10 cellular contexts compared by ENCODE assay signal in genomic region chr4:43754566-43754965, GRCh38.
DNase-seq lines count a peak whose midpoint lies in the region; ATAC-seq lines count a peak whose summit lies in the region.
"Had no signal": no experiment of that assay in that cellular context is flagged by ENCODE, and none has a peak within 500 bp of the region (broad histone marks: within the 10 kb centered on the region; RNA-seq: fewer than 3 reads in every experiment).

No MANE protein-coding gene starts in this region.

- no peak for ATAC-seq in GM21367 (IDR thresholded peaks at IDR 0.05; ENCODE audit: unreplicated experiment)

- peak; percentile 30 for DNase-seq in NCI-H1694 treated with DMSO at 0.1 percent for 48 hours (lab: John Stamatoyannopoulos, UW)
- DNase-seq in cerebellar nuclear complex (lab: John Stamatoyannopoulos, UW): peak; percentile 18 to 21
- peak; percentile 66 for DNase-seq in left kidney (ENCODE audit: low read depth, low spot score)
- DNase-seq in ecto neural progenitor cell (ENCODE audit: low spot score): no peak
- no peak for DNase-seq in LoVo (ENCODE audit: low spot score)
- DNase-seq: AML-193; Caco-2; CD4-positive, alpha-beta T cell; GDM1 had no signal

Comparison
In these comparisons a context has a peak if more than half of its experiments do, and no peak if none do; other contexts are left out.
1. DNase-seq: peak in NCI-H1694 treated with DMSO at 0.1 percent for 48 hours (single experiment), cerebellar nuclear complex (2 of 2) and left kidney (single experiment); none in ecto neural progenitor cell (single experiment) and LoVo (single experiment).